In the genomic region with DNA sequence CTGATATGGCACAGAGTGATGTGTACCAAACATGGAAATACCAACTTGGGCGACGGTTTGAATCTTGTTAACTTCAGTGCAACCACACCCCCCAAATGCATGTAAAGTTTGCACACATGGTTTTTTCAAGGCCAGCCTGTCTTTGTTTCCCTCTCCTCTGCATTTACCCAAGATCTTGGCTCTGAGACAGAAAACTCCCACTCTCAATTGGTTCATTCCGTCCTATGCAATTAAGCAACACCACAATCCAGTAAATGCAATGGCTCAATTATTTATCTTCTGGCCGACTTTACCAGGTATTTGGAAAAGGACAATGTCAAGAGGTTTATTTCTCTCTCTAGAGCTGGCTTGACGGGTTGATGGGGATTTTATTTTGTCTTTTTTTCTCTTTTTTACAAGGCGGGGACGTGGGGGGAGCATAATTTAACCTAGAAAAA, we compare ENCODE assay signal across 8 cellular contexts. TPM values are rescaled to one million over a fixed set of nuclear protein-coding genes. Genes with fewer than 3 reads are reported as not detected.
A peak's percentile ranks its signal among the peaks of the same experiment; 100 is the strongest.
DNase-seq lines count a peak whose midpoint lies in the region; ATAC-seq, FAIRE-seq and TF ChIP-seq lines count a peak whose summit lies in the region.

No MANE protein-coding gene starts in this region.

- peak overlapping the region; percentile 98 for H3K4me2 ChIP-seq in fibroblast of lung (ENCODE audit: extremely low read depth, insufficient read depth, low read length)

- TF ChIP-seq CTCF in AG10803 (conservative IDR thresholded peaks at IDR 0.05; ENCODE audit: low read length) (no peak), fibroblast of lung (conservative IDR thresholded peaks at IDR 0.05 in 1 of 2, IDR thresholded peaks at IDR 0.05 in 1 of 2; ENCODE audit: low read depth in 1 of 2, low read length in 2 of 2) (no peak), pancreas (IDR thresholded peaks at IDR 0.05) (no peak)

- peak in 2 of 4 donors; percentile 5 for ATAC-seq in pancreas
- ATAC-seq in HG02678 (IDR thresholded peaks at IDR 0.05; ENCODE audit: unreplicated experiment) = no peak
- ATAC-seq in HG03442 (IDR thresholded peaks at IDR 0.05; ENCODE audit: unreplicated experiment) = no peak

- H3K9me3 Mint-ChIP-seq in T-helper 2 cell treated with Interferon-gamma antibody and Interleukin-4, amounts not matched to agents 5 μg/mL and 100 μg/mL, for 36 hours = no peaks in the 10 kb centered on the region

- WGBS in pancreas, 2 donors = 1 to 3% methylated on average over 7 of the region's 7 CpGs

- DNase-seq in AG10803 (ENCODE audit: low read depth) (peak; percentile 74), HT1080 (ENCODE audit: low read depth) (peak; percentile 25), fibroblast of lung (ENCODE audit: low read depth in 2 of 2) (peak; percentile 76 to 89), pancreas (peak in 2 of 6 donors; percentile 38 to 51), retina (no peak)
- no peak for DNase-seq in T-helper 2 cell treated with Interferon-gamma antibody and Interleukin-4, amounts not matched to agents 5 μg/mL and 100 μg/mL, for 36 hours (ENCODE audit: low spot score)

- H3K4me3 ChIP-seq in AG10803 (ENCODE audit: low read length) (peak overlapping the region; percentile 90), fibroblast of lung (replicated peaks in 1 of 4; ENCODE audit: control extremely low read depth in 1 of 4, insufficient read depth in 1 of 4, low read depth in 3 of 4, low read length in 4 of 4) (peak overlapping the region; percentile 81 to 99 (median 92)), pancreas (peak overlapping the region; percentile 62 to 98 (median 89))

- FAIRE-seq in pancreas (lab: Jason Lieb, UNC) = no peak

- H3K9ac ChIP-seq in fibroblast of lung (ENCODE audit: insufficient read depth, low read length) = peak overlapping the region; percentile 98

- H3K27me3 Mint-ChIP-seq in T-helper 2 cell treated with Interferon-gamma antibody and Interleukin-4, amounts not matched to agents 5 μg/mL and 100 μg/mL, for 36 hours (ENCODE audit: low read depth) = no peaks in the 10 kb centered on the region

- peaks cover 9% of the 10 kb centered on the region for H3K36me3 Mint-ChIP-seq in T-helper 2 cell treated with Interferon-gamma antibody and Interleukin-4, amounts not matched to agents 5 μg/mL and 100 μg/mL, for 36 hours (ENCODE audit: low read depth)

- peak overlapping the region; percentile 91 for H3K4me3 Mint-ChIP-seq in T-helper 2 cell treated with Interferon-gamma antibody and Interleukin-4, amounts not matched to agents 5 μg/mL and 100 μg/mL, for 36 hours

- H3K36me3 ChIP-seq in fibroblast of lung (ENCODE audit: control insufficient read depth, insufficient read depth, low read length) (no peaks in the 10 kb centered on the region), pancreas (no peaks in the 10 kb centered on the region)

- H3K4me1 Mint-ChIP-seq in T-helper 2 cell treated with Interferon-gamma antibody and Interleukin-4, amounts not matched to agents 5 μg/mL and 100 μg/mL, for 36 hours (ENCODE audit: low read depth) = peaks cover 35% of the 10 kb centered on the region

- H3K27ac Mint-ChIP-seq in T-helper 2 cell treated with Interferon-gamma antibody and Interleukin-4, amounts not matched to agents 5 μg/mL and 100 μg/mL, for 36 hours = peak overlapping the region; percentile 91

- H3K27me3 ChIP-seq in fibroblast of lung (ENCODE audit: control insufficient read depth, insufficient read depth, low read length) = no peaks in the 10 kb centered on the region
- no peaks in the 10 kb centered on the region for H3K27me3 ChIP-seq in pancreas

- H3K27ac ChIP-seq in fibroblast of lung (ENCODE audit: insufficient read depth, low read length) = peak overlapping the region; percentile 100
- peak overlapping the region; percentile 96 to 100 (median 99) for H3K27ac ChIP-seq in pancreas

- H3K79me2 ChIP-seq in fibroblast of lung (ENCODE audit: control insufficient read depth, insufficient read depth, low read length) = peaks cover 51% of the 10 kb centered on the region

- H3K4me1 ChIP-seq in fibroblast of lung (ENCODE audit: control insufficient read depth, extremely low read depth, insufficient read depth, low read length) = peaks cover 16% of the 10 kb centered on the region
- peaks cover 5 to 45% (median 30%) of the 10 kb centered on the region in 3 donors for H3K4me1 ChIP-seq in pancreas

- intact Hi-C loops in pancreas (cut with DNase I) = no loop called here

- no peak overlapping the region for H2AFZ ChIP-seq in fibroblast of lung (ENCODE audit: low read length)

- H3K9me3 ChIP-seq in fibroblast of lung (ENCODE audit: control insufficient read depth, insufficient read depth, low read depth, low read length) = no peaks in the 10 kb centered on the region
- H3K9me3 ChIP-seq in pancreas = no peaks in the 10 kb centered on the region

- no peaks in the 10 kb centered on the region for H4K20me1 ChIP-seq in fibroblast of lung (ENCODE audit: control insufficient read depth, extremely low read depth, insufficient read depth, low read length)

RNA-seq across cellular contexts. Expression of a gene that starts 1.0 kb away (rescaled TPM):
- 32.9 and 42.2 TPM in 2 replicates for total RNA-seq in HT1080 (2014; rRNA removed; shearing (Covaris generic))
- 36.0 and 41.8 TPM in 2 replicates for polyA plus RNA-seq in HT1080 (2015; cell fraction: cytosol; rRNA removed)
- polyA plus RNA-seq in HT1080 (2015; cell fraction: nucleus; rRNA removed) = 80.7 and 86.7 TPM in 2 replicates
- total RNA-seq in fibroblast of lung (101 and 118 TPM in 2 replicates), pancreas (100 to 1,000 TPM in 2 of 6 donors, 10 to 100 TPM in 4; 63.3 to 127 (median 78.6) TPM)
- polyA plus RNA-seq in fibroblast of lung (60.6 and 75.0 TPM in 2 replicates), pancreas (10 to 100 TPM; 37.9 to 42.9 TPM)
- polyA plus RNA-seq in fibroblast of lung (2012) = 60.3 and 76.1 TPM in 2 replicates
- polyA minus RNA-seq in fibroblast of lung (ENCODE audit: low replicate concordance) = 110 and 157 TPM in 2 replicates

RNA-seq across cellular contexts. Expression of a gene that starts 35.8 kb away (rescaled TPM):
- 232 and 236 TPM in 2 replicates for total RNA-seq in HT1080 (2014; rRNA removed; shearing (Covaris generic))
- polyA plus RNA-seq in HT1080 (2015; cell fraction: cytosol; rRNA removed) = 129 and 146 TPM in 2 replicates
- polyA plus RNA-seq in HT1080 (2015; cell fraction: nucleus; rRNA removed) = 163 and 166 TPM in 2 replicates
- total RNA-seq in fibroblast of lung (331 and 372 TPM in 2 replicates), pancreas (10 to 100 TPM; 11.5 to 42.6 (median 19.6) TPM)
- polyA plus RNA-seq in fibroblast of lung (432 and 490 TPM in 2 replicates), pancreas (10 to 100 TPM; 25.2 to 32.9 TPM)
- polyA plus RNA-seq in fibroblast of lung (2012) = 709 and 835 TPM in 2 replicates
- 388 and 507 TPM in 2 replicates for polyA minus RNA-seq in fibroblast of lung (ENCODE audit: low replicate concordance)

Comparison
In these comparisons a context has a peak if more than half of its experiments do, and no peak if none do; other contexts are left out.
1. DNase-seq: peak in AG10803 (single experiment), HT1080 (single experiment) and fibroblast of lung (2 of 2); none in T-helper 2 cell treated with Interferon-gamma antibody and Interleukin-4, amounts not matched to agents 5 μg/mL and 100 μg/mL, for 36 hours (single experiment) and retina (single experiment).
2. Peak in every context shown above with its lines, with median percentiles within 50 percentile points of each other: H3K4me3 ChIP-seq.